In the genomic region with DNA sequence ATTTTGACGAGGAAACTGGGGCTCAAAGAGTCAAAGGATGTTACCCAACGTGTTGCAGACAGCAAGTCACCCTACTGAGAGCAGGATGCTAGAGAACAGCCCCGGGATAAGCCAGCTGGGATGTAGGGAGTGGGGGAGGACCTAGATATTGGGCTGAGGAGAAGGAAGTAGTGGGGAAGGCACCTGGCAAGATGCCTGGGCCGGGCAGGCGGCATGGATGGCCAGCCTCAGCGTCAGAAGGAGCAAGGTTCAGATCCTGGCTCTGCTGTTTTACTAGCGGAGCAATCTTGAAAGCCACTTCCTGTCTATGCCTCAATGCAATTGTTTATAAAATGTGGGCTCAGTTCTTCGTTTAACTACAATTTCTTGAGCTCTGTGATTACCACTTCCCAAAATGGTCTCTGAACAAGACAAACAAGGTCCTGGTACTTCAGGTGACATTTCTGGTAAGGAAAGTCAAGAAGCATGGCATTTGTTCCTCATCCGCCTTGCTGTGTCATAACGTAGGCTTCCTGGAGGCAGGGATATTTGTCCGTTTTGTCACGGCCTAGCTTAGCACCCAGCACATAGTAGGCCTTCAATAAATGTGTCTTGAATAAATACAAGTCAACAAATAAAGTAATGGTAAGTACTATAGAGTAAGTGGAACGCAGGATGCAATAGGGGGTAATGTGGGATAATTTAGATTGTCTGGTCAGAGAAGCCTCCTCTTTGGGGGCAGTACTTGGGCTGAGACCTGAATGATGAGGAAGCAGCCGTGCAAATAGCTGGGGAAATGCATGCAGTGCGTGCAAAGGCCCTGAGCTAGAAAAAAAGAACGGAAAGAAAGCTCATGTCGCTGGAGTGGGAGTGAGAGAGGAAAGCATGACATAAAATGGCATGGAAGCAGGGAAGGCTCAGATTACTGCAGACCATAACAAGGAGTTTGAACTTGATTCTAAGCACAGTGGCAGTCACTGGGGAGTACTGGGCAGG, we compare ENCODE assay signal across 2 cellular contexts.
TF ChIP-seq lines count a peak whose summit lies in the region.

No MANE protein-coding gene starts in this region.

TF ChIP-seq in WTC11, 78 proteins besides CTCF, POLR2A, EP300 and RAD21 (continued from another document):
- TF ChIP-seq, protein P1, sequence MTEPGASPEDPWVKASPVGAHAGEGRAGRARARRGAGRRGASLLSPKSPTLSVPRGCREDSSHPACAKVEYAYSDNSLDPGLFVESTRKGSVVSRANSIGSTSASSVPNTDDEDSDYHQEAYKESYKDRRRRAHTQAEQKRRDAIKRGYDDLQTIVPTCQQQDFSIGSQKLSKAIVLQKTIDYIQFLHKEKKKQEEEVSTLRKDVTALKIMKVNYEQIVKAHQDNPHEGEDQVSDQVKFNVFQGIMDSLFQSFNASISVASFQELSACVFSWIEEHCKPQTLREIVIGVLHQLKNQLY (CRISPR knock-in tag; IDR thresholded peaks at IDR 0.05): no peak
- no peak for TF ChIP-seq HMGA2 (CRISPR knock-in tag; IDR thresholded peaks at IDR 0.05)
- TF ChIP-seq MYBL2 (CRISPR knock-in tag; IDR thresholded peaks at IDR 0.05): no peak
- TF ChIP-seq NR2C2 (CRISPR knock-in tag; IDR thresholded peaks at IDR 0.05): no peak
- no peak for TF ChIP-seq ATF1 (CRISPR knock-in tag; IDR thresholded peaks at IDR 0.05)
- TF ChIP-seq ZBTB21 (CRISPR knock-in tag; IDR thresholded peaks at IDR 0.05; ENCODE audit: borderline replicate concordance): no peak

TF ChIP-seq in HEK293T, 16 proteins besides CTCF, POLR2A, EP300 and RAD21 (continued from another document):
- TF ChIP-seq, protein P2, sequence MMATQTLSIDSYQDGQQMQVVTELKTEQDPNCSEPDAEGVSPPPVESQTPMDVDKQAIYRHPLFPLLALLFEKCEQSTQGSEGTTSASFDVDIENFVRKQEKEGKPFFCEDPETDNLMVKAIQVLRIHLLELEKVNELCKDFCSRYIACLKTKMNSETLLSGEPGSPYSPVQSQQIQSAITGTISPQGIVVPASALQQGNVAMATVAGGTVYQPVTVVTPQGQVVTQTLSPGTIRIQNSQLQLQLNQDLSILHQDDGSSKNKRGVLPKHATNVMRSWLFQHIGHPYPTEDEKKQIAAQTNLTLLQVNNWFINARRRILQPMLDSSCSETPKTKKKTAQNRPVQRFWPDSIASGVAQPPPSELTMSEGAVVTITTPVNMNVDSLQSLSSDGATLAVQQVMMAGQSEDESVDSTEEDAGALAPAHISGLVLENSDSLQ (IDR thresholded peaks at IDR 0.05): no peak
- no peak for TF ChIP-seq ARNT (IDR thresholded peaks at IDR 0.05)
- TF ChIP-seq SP1 (IDR thresholded peaks at IDR 0.05): no peak
- TF ChIP-seq SUZ12 (IDR thresholded peaks at IDR 0.05): no peak
- TF ChIP-seq CTBP1 (IDR thresholded peaks at IDR 0.05; ENCODE audit: borderline replicate concordance): no peak
- TF ChIP-seq ELF4 (IDR thresholded peaks at IDR 0.05): no peak
